8 cellular contexts compared by ENCODE assay signal in genomic region chr6:291697-292505, GRCh38. TPM values are rescaled to one million over a fixed set of nuclear protein-coding genes. Genes with fewer than 3 reads are reported as not detected.
DNase-seq lines count a peak whose midpoint lies in the region; ATAC-seq and TF ChIP-seq lines count a peak whose summit lies in the region.

A gene with protein sequence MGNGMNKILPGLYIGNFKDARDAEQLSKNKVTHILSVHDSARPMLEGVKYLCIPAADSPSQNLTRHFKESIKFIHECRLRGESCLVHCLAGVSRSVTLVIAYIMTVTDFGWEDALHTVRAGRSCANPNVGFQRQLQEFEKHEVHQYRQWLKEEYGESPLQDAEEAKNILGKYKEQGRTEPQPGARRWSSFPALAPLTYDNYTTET (plus strand): TSS chr6:292487. CDS start chr6:292540, 53 bp downstream.

- peak; percentile 90 for ATAC-seq in gastroesophageal sphincter

- peak; percentile 85 to 92 for TF ChIP-seq POLR2A in gastroesophageal sphincter (IDR thresholded peaks at IDR 0.05)
- peak; percentile 67 for TF ChIP-seq POLR2A in ovary (IDR thresholded peaks at IDR 0.05)
- peak; percentile 73 to 89 for TF ChIP-seq POLR2A in thyroid gland (IDR thresholded peaks at IDR 0.05)

- H3K27ac ChIP-seq in gastroesophageal sphincter (peak within 1 kb of the TSS; percentile 93 to 95 (median 95)), ovary (peak within 1 kb of the TSS; percentile 91 to 92), thyroid gland (peak within 1 kb of the TSS; percentile 94 to 97 (median 96))

- H3K9me3 ChIP-seq in HAP-1 (0 out of 2 replicates have a peak, but pooled peaks cover 3% of the 10 kb centered on the region), gastroesophageal sphincter (peaks cover 0 to 7% (median 0%) of the 10 kb centered on the region in 3 donors), ovary (no peaks in the 10 kb centered on the region), thyroid gland (no peaks in the 10 kb centered on the region)

- H3K4me1 ChIP-seq in HAP-1 (no peaks in the 10 kb centered on the region; the same call in 1 of the 2 replicates), gastroesophageal sphincter (peaks cover 0 to 41% (median 19%) of the 10 kb centered on the region in 3 donors), ovary (ENCODE audit: insufficient read depth) (no peaks in the 10 kb centered on the region), thyroid gland (peaks cover 19 to 23% of the 10 kb centered on the region in 2 donors)

- TF ChIP-seq CTCF in gastroesophageal sphincter (IDR thresholded peaks at IDR 0.05) (peak in 1 of 4 experiments; percentile 15), ovary (IDR thresholded peaks at IDR 0.05) (peak in 1 of 3 donors; percentile 17), thyroid gland (IDR thresholded peaks at IDR 0.05) (no peak)

- DNase-seq in ELR (ENCODE audit: low read depth) (peak; percentile 81), HAP-1 (ENCODE audit: low spot score in 2 of 2) (peak; percentile 57 to 89), NCI-H226 (peak; percentile 78), ovary (peak; percentile 83 to 90 (median 87)), thyroid gland (peak; percentile 93 to 94), NCI-H2227 treated with DMSO at 0.1 percent for 48 hours (lab: John Stamatoyannopoulos, UW) (no peak)
- peak; percentile 75 for DNase-seq in activated T-helper 9 cell treated with anti-CD3 and anti-CD28 coated beads, Interleukin-2, amount 50 U/mL, for 16 hours (ENCODE audit: low read depth)

- in situ Hi-C loops in HAP-1 (cut with MboI; ENCODE audit: low sequenced_read_pairs): no loop called here

- intact Hi-C loops in ovary (cut with DNase I) (no loop called here), thyroid gland (cut with DNase I) (no loop called here)

- H3K36me3 ChIP-seq in HAP-1 (replicated peaks): no peaks in the 10 kb centered on the region
- no peaks in the 10 kb centered on the region for H3K36me3 ChIP-seq in gastroesophageal sphincter
- no peaks in the 10 kb centered on the region for H3K36me3 ChIP-seq in ovary
- no peaks in the 10 kb centered on the region for H3K36me3 ChIP-seq in thyroid gland

- TF ChIP-seq EP300 in gastroesophageal sphincter (IDR thresholded peaks at IDR 0.05) (peak; percentile 14), ovary (IDR thresholded peaks at IDR 0.05) (no peak)

- H3K27me3 ChIP-seq in HAP-1 (ENCODE audit: low read depth): no peaks in the 10 kb centered on the region
- H3K27me3 ChIP-seq in gastroesophageal sphincter: peaks cover 6% of the 10 kb centered on the region
- no peaks in the 10 kb centered on the region for H3K27me3 ChIP-seq in ovary
- H3K27me3 ChIP-seq in thyroid gland: no peaks in the 10 kb centered on the region

- WGBS in gastroesophageal sphincter (ENCODE audit: low coverage in 1 of 2), 2 donors: 9 to 21% methylated on average over 16 to 17 of the region's 85 CpGs
- 15 to 26% (median 25%) methylated on average over 73 to 85 of the region's 85 CpGs for WGBS in ovary, 3 donors
- 33 to 34% methylated on average over 25 to 45 of the region's 85 CpGs for WGBS in thyroid gland, 2 donors

- H3K4me3 ChIP-seq in HAP-1 (peak within 1 kb of the TSS; percentile 45), gastroesophageal sphincter (peak within 1 kb of the TSS; percentile 71 to 80), ovary (peak within 1 kb of the TSS; percentile 64), thyroid gland (replicated peaks in 1 of 3) (peak within 1 kb of the TSS; percentile 25 to 72 (median 54))

RNA-seq across cellular contexts. Expression of the gene that starts here (rescaled TPM):
- 10 to 100 TPM; 67.0 to 97.3 (median 78.0) TPM for total RNA-seq in gastroesophageal sphincter
- 10 to 100 TPM; 25.3 to 35.0 (median 29.3) TPM for total RNA-seq in ovary
- polyA plus RNA-seq in ovary: 10 to 100 TPM; 24.7 to 29.7 TPM
- 10 to 100 TPM; 40.4 to 68.8 (median 59.4) TPM for total RNA-seq in thyroid gland
